In the genomic region with DNA sequence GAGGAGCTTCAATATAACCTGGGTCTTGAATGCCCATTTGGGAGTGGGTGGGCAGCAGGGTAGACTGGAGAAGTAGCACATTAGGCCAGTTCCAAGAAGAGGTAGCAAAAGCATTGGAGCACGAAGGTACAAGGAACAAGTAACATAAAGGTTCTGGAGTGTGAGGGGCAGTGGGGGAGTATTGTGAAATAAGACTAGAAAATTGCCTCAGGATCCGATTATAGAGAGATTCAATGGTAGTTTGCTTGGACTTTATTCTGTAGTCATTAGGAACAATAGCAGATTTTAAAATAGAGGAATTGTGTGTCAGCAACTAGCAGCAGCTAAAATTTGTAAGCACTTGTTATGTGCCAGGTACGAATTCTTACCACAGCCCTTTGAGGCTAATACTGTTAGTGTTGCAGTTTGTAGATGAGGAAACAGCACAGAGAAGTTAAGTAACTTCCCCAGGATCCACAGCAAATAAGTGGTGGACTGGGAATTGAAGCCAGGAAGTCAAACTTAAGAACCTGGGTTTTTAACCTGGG, we compare ENCODE assay signal across 1 cellular context.
TF ChIP-seq lines count a peak whose summit lies in the region.

No MANE protein-coding gene starts in this region.

TF ChIP-seq in K562, 482 proteins besides CTCF, POLR2A, EP300 and RAD21:
- TF ChIP-seq CEBPB (tag; IDR thresholded peaks at IDR 0.05) (peak; percentile 68), CEBPG (CRISPR knock-in tag; IDR thresholded peaks at IDR 0.05) (no peak), CEBPG (tag; conservative IDR thresholded peaks at IDR 0.05 in 1 of 2, IDR thresholded peaks at IDR 0.05 in 1 of 2) (0 out of 4 replicates have a peak, but pooled peaks of 1 of the 2 experiments have one; percentile 12), NFATC3 (IDR thresholded peaks at IDR 0.05) (no peak)
